31 cellular contexts compared by ENCODE assay signal in genomic region chr7:36423633-36424032, GRCh38.
"Had no signal": no experiment of that assay in that cellular context is flagged by ENCODE, and none has a peak within 500 bp of the region (broad histone marks: within the 10 kb centered on the region; RNA-seq: fewer than 3 reads in every experiment).

No MANE protein-coding gene starts in this region.

- H3K27me3 ChIP-seq: body of pancreas, esophagus muscularis mucosa, foreskin keratinocyte, gastrocnemius medialis, heart left ventricle had no signal

- H3K4me3 ChIP-seq: body of pancreas, esophagus muscularis mucosa, gastrocnemius medialis, heart left ventricle had no signal

- H3K27ac ChIP-seq: body of pancreas, esophagus muscularis mucosa, foreskin keratinocyte, gastrocnemius medialis, heart left ventricle, WERI-Rb-1 had no signal

- ATAC-seq: activated CD4-positive, CD25-positive, alpha-beta regulatory T cell treated with anti-CD3 and anti-CD28 coated beads, Interleukin-2, amount 50 U/mL, for 24 hours; activated CD8-positive, alpha-beta T cell treated with anti-CD3 and anti-CD28 coated beads for 36 hours; activated T-cell treated with anti-CD3 and anti-CD28 coated beads, Interleukin-2, amount 50 U/mL, for 4 hours; activated T-helper 17 cell treated with anti-CD3 and anti-CD28 coated beads, Interleukin-2, amount 50 U/mL, for 72 hours; body of pancreas; effector memory CD8-positive, alpha-beta T cell; foreskin keratinocyte; gastrocnemius medialis; heart left ventricle had no signal

- H3K36me3 ChIP-seq: esophagus muscularis mucosa, gastrocnemius medialis had no signal

- H3K4me1 ChIP-seq: body of pancreas, esophagus muscularis mucosa, foreskin keratinocyte, gastrocnemius medialis, heart left ventricle had no signal

- FAIRE-seq: colon, TTC549 had no signal

- DNase-seq: activated B cell treated with CpG ODN at 0.5 μM for 24 hours; activated CD4-positive, alpha-beta T cell treated with anti-CD3 and anti-CD28 coated beads for 48 hours; activated CD4-positive, alpha-beta T cell treated with anti-CD3 and anti-CD28 coated beads, Interleukin-2, amount 50 U/mL, for 1 hour; activated CD4-positive, alpha-beta T cell treated with anti-CD3 and anti-CD28 coated beads, Interleukin-2, amount 50 U/mL, for 48 hours; activated CD8-positive, alpha-beta memory T cell treated with anti-CD3 and anti-CD28 coated beads for 24 hours; activated CD8-positive, alpha-beta T cell treated with anti-CD3 and anti-CD28 coated beads for 36 hours; activated effector memory CD4-positive, alpha-beta T cell treated with Interleukin-2 at 50 U/mL for 16 hours; activated gamma-delta T cell treated with Interleukin-2 at 50 U/mL for 16 hours; activated naive CD4-positive, alpha-beta T cell treated with anti-CD3 and anti-CD28 coated beads, Interleukin-2, amount 50 U/mL, for 16 hours; activated naive CD4-positive, alpha-beta T cell treated with Interleukin-2 at 50 U/mL for 16 hours; activated T-cell treated with anti-CD3 and anti-CD28 coated beads, Interleukin-2, amount 50 U/mL, for 4 hours; amygdala; aorta; body of pancreas; caudate nucleus; cortex of kidney; dermis blood vessel endothelial cell; effector CD4-positive, alpha-beta T cell; effector memory CD8-positive, alpha-beta T cell; erythroblast; foreskin keratinocyte; gastrocnemius medialis; glutamatergic neuron; heart left ventricle; T-helper 2 cell; WERI-Rb-1 had no signal

- H3K9me3 ChIP-seq: body of pancreas, esophagus muscularis mucosa, gastrocnemius medialis, heart left ventricle had no signal
